Comparison of ENCODE assay signal across 8 cellular contexts in the genomic region with DNA sequence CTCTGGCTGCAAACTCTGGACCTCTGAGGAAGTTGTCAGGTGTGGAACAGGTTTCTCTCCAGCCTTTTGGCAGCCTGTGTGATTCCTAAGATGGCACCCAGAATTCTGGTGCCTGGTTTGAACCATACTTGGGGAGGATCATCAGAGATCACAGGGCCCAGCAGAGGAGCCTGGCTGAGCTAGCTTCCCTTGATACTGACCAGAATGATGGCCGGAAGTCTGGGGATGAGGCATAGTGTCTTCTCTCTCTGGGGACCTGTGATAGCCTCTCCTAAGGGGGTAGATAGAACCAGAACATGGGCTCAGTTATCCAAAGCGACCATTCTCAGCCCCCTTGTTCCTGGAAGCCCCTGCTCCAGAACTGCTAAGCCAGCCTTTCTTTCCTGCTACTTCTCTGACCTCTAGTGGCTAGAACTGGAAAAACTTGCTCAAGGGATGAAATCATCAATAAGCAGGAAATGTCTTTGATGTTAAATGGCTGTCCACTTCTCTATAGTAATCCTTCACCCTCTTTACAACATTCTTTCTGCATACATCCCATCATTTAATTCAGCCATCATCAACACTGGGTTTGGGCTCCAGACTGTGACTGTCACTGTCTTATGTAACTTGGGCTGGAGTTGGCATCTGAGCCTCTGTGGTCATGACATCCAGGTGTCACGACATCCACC. TPM values are rescaled to one million over a fixed set of nuclear protein-coding genes. Genes with fewer than 3 reads are reported as not detected.
DNase-seq lines count a peak whose midpoint lies in the region; ATAC-seq, FAIRE-seq and TF ChIP-seq lines count a peak whose summit lies in the region.

No MANE protein-coding gene starts in this region.

- POLR2A ChIA-PET in WTC11 (lab: Charles Lee) = no interaction called here

- no peaks in the 10 kb centered on the region for H3K36me3 ChIP-seq in CD4-positive, CD25-positive, alpha-beta regulatory T cell (ENCODE audit: control insufficient read depth, insufficient read depth, low read length)
- no peaks in the 10 kb centered on the region for H3K36me3 ChIP-seq in hepatocyte (replicated peaks; ENCODE audit: insufficient read depth, low read depth)

- no peaks in the 10 kb centered on the region for H3K27me3 ChIP-seq in CD4-positive, CD25-positive, alpha-beta regulatory T cell (ENCODE audit: control insufficient read depth, insufficient read depth, low read length)
- H3K27me3 ChIP-seq in hepatocyte = no peaks in the 10 kb centered on the region

- peak; percentile 68; the same call in 1 of the 2 replicates for TF ChIP-seq CTCF in WTC11 (IDR thresholded peaks at IDR 0.05)
- peak; percentile 82 for TF ChIP-seq CTCF in hepatocyte (IDR thresholded peaks at IDR 0.05; ENCODE audit: poor library complexity)

- H3K27ac ChIP-seq in CD4-positive, CD25-positive, alpha-beta regulatory T cell (ENCODE audit: insufficient read depth, low read length, poor library complexity, severe bottlenecking) = no peak overlapping the region
- no peak overlapping the region for H3K27ac ChIP-seq in hepatocyte

- H3K4me1 ChIP-seq in CD4-positive, CD25-positive, alpha-beta regulatory T cell (ENCODE audit: control insufficient read depth, insufficient read depth, low read length, poor library complexity, severe bottlenecking) = peaks cover 60% of the 10 kb centered on the region
- peaks cover 1% of the 10 kb centered on the region for H3K4me1 ChIP-seq in hepatocyte (ENCODE audit: insufficient read depth)

- H3K4me2 ChIP-seq in hepatocyte = no peak overlapping the region

- H3K4me3 Mint-ChIP-seq in CD4-positive, CD25-positive, alpha-beta regulatory T cell = peak overlapping the region in 1 of 4 donors; percentile 30
- no peak overlapping the region for H3K4me3 Mint-ChIP-seq in WTC11

- peak in 2 of 3 donors; percentile 36 to 71 for DNase-seq in CD4-positive, CD25-positive, alpha-beta regulatory T cell
- DNase-seq in GM19239 (ENCODE audit: insufficient read length, low spot score) (no peak), NCI-H2107 treated with DMSO at 0.1 percent for 48 hours (lab: John Stamatoyannopoulos, UW; ENCODE audit: unreplicated experiment) (peak; percentile 39), WTC11 (ENCODE audit: low spot score) (no peak), hepatocyte (ENCODE audit: low spot score) (peak; percentile 73), stromal cell of bone marrow (ENCODE audit: low read depth) (peak; percentile 33)

- peak overlapping the region; percentile 58 to 91 (median 65) for H3K27ac Mint-ChIP-seq in CD4-positive, CD25-positive, alpha-beta regulatory T cell
- H3K27ac Mint-ChIP-seq in WTC11 = no peak overlapping the region

- no peaks in the 10 kb centered on the region for H3K9me2 ChIP-seq in hepatocyte (replicated peaks; ENCODE audit: insufficient read depth)

- ATAC-seq in CD4-positive, CD25-positive, alpha-beta regulatory T cell (ENCODE audit: low read depth in 2 of 2) = peak in 1 of 2 donors; percentile 16
- ATAC-seq in WTC11 (peak; percentile 82), GM21737 (IDR thresholded peaks at IDR 0.05; ENCODE audit: unreplicated experiment) (no peak), HG03280 (IDR thresholded peaks at IDR 0.05; ENCODE audit: unreplicated experiment) (no peak)

- H3K27me3 Mint-ChIP-seq in CD4-positive, CD25-positive, alpha-beta regulatory T cell = no peaks in the 10 kb centered on the region
- H3K27me3 Mint-ChIP-seq in WTC11 (ENCODE audit: low read depth) = peaks cover 9% of the 10 kb centered on the region; the same call in 1 of the 2 replicates

- H3K36me3 Mint-ChIP-seq in CD4-positive, CD25-positive, alpha-beta regulatory T cell = peaks cover 11% of the 10 kb centered on the region
- H3K36me3 Mint-ChIP-seq in WTC11 = peaks cover 19% of the 10 kb centered on the region

- peaks cover 39 to 91% (median 80%) of the 10 kb centered on the region in 4 donors for H3K4me1 Mint-ChIP-seq in CD4-positive, CD25-positive, alpha-beta regulatory T cell
- peaks cover 16% of the 10 kb centered on the region for H3K4me1 Mint-ChIP-seq in WTC11

- 57% methylated on average over 3 of the region's 3 CpGs for WGBS in hepatocyte (ENCODE audit: low lambda C conversion rate, missing lambda C conversion rate)

- H3K9me3 ChIP-seq in CD4-positive, CD25-positive, alpha-beta regulatory T cell (ENCODE audit: control insufficient read depth in 2 of 2, low read length in 2 of 2) = peaks cover 0 to 2% of the 10 kb centered on the region in 2 experiments
- no peaks in the 10 kb centered on the region for H3K9me3 ChIP-seq in hepatocyte (ENCODE audit: low read depth)

- no peak overlapping the region for H2AFZ ChIP-seq in hepatocyte

- FAIRE-seq in GM19239 (lab: Jason Lieb, UNC) = peak; percentile 90

- peaks cover 0 to 2% (median 0%) of the 10 kb centered on the region in 7 donors for H3K9me3 Mint-ChIP-seq in CD4-positive, CD25-positive, alpha-beta regulatory T cell
- H3K9me3 Mint-ChIP-seq in WTC11 = peaks cover 12% of the 10 kb centered on the region

- H4K20me1 ChIP-seq in hepatocyte (ENCODE audit: insufficient read depth, poor library complexity, severe bottlenecking) = peaks cover 13% of the 10 kb centered on the region

- CTCF ChIA-PET in WTC11 (lab: Charles Lee) = interaction anchor here (0.8 to 1.5 kb wide), 3 partner anchors 26 to 250 kb away, joined by 3 to 6 read pairs (median 3); no protein-coding TSS in a partner anchor

- H3K79me2 ChIP-seq in hepatocyte = peaks cover 68% of the 10 kb centered on the region

- H3K4me3 ChIP-seq in CD4-positive, CD25-positive, alpha-beta regulatory T cell (ENCODE audit: low read depth, low read length) = no peak overlapping the region
- H3K4me3 ChIP-seq in hepatocyte = no peak overlapping the region

TF ChIP-seq in WTC11, 78 proteins besides CTCF, POLR2A, EP300 and RAD21:
- TF ChIP-seq GABPB1 (CRISPR knock-in tag; IDR thresholded peaks at IDR 0.05) = 0 out of 2 replicates have a peak, but pooled peaks have one; percentile 7
- no peak for TF ChIP-seq FOXK1 (CRISPR knock-in tag; IDR thresholded peaks at IDR 0.05)
- TF ChIP-seq, protein P1, sequence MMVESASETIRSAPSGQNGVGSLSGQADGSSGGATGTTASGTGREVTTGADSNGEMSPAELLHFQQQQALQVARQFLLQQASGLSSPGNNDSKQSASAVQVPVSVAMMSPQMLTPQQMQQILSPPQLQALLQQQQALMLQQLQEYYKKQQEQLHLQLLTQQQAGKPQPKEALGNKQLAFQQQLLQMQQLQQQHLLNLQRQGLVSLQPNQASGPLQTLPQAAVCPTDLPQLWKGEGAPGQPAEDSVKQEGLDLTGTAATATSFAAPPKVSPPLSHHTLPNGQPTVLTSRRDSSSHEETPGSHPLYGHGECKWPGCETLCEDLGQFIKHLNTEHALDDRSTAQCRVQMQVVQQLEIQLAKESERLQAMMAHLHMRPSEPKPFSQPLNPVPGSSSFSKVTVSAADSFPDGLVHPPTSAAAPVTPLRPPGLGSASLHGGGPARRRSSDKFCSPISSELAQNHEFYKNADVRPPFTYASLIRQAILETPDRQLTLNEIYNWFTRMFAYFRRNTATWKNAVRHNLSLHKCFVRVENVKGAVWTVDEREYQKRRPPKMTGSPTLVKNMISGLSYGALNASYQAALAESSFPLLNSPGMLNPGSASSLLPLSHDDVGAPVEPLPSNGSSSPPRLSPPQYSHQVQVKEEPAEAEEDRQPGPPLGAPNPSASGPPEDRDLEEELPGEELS (CRISPR knock-in tag; IDR thresholded peaks at IDR 0.05) = no peak
- no peak for TF ChIP-seq ESRRA (CRISPR knock-in tag; IDR thresholded peaks at IDR 0.05; ENCODE audit: borderline replicate concordance)
- no peak for TF ChIP-seq TEAD4 (CRISPR knock-in tag; IDR thresholded peaks at IDR 0.05)
- no peak for TF ChIP-seq ETV6 (CRISPR knock-in tag; IDR thresholded peaks at IDR 0.05)

RNA-seq across cellular contexts. Expression of a gene that starts 55.1 kb away (rescaled TPM):
- not detected for total RNA-seq in CD4-positive, CD25-positive, alpha-beta regulatory T cell
- polyA plus RNA-seq in CD4-positive, CD25-positive, alpha-beta regulatory T cell = not detected
- total RNA-seq in WTC11 (2021) = 0.11 TPM in 1 of 3 replicates, not detected in the others
- 0.28 and 1.2 TPM in 2 replicates for total RNA-seq in hepatocyte
- 0.29 and 0.68 TPM in 2 replicates for polyA plus RNA-seq in hepatocyte

Comparison
In these comparisons a context has a peak if more than half of its experiments do, and no peak if none do; other contexts are left out.
1. DNase-seq: peak in CD4-positive, CD25-positive, alpha-beta regulatory T cell (2 of 3), NCI-H2107 treated with DMSO at 0.1 percent for 48 hours (single experiment), hepatocyte (single experiment) and stromal cell of bone marrow (single experiment); none in GM19239 (single experiment) and WTC11 (single experiment).